Comparison of ENCODE assay signal across 1 cellular context in the genomic region with DNA sequence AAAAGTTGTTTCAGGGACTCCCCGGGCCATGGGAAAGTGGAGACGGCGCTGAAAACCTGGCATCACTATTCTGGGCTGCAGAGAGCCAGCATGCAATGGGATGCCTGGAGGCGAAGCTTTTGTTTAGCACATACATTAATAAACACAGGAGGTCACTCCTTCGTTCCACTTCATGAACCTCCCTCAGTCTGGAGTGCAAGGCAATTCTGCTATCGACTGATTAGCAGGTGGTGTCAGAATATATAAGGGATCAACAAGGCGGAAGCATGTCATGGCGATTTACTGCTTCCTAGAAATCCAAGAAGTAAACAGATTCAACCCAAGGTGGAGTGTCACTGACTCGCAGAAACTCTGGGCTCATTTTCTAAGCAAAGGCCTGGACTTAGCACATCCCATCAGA.
TF ChIP-seq lines count a peak whose summit lies in the region.

No MANE protein-coding gene starts in this region.

TF ChIP-seq in GM23338, 12 proteins besides CTCF, POLR2A, EP300 and RAD21 (continued from another document):
- TF ChIP-seq, protein P1, sequence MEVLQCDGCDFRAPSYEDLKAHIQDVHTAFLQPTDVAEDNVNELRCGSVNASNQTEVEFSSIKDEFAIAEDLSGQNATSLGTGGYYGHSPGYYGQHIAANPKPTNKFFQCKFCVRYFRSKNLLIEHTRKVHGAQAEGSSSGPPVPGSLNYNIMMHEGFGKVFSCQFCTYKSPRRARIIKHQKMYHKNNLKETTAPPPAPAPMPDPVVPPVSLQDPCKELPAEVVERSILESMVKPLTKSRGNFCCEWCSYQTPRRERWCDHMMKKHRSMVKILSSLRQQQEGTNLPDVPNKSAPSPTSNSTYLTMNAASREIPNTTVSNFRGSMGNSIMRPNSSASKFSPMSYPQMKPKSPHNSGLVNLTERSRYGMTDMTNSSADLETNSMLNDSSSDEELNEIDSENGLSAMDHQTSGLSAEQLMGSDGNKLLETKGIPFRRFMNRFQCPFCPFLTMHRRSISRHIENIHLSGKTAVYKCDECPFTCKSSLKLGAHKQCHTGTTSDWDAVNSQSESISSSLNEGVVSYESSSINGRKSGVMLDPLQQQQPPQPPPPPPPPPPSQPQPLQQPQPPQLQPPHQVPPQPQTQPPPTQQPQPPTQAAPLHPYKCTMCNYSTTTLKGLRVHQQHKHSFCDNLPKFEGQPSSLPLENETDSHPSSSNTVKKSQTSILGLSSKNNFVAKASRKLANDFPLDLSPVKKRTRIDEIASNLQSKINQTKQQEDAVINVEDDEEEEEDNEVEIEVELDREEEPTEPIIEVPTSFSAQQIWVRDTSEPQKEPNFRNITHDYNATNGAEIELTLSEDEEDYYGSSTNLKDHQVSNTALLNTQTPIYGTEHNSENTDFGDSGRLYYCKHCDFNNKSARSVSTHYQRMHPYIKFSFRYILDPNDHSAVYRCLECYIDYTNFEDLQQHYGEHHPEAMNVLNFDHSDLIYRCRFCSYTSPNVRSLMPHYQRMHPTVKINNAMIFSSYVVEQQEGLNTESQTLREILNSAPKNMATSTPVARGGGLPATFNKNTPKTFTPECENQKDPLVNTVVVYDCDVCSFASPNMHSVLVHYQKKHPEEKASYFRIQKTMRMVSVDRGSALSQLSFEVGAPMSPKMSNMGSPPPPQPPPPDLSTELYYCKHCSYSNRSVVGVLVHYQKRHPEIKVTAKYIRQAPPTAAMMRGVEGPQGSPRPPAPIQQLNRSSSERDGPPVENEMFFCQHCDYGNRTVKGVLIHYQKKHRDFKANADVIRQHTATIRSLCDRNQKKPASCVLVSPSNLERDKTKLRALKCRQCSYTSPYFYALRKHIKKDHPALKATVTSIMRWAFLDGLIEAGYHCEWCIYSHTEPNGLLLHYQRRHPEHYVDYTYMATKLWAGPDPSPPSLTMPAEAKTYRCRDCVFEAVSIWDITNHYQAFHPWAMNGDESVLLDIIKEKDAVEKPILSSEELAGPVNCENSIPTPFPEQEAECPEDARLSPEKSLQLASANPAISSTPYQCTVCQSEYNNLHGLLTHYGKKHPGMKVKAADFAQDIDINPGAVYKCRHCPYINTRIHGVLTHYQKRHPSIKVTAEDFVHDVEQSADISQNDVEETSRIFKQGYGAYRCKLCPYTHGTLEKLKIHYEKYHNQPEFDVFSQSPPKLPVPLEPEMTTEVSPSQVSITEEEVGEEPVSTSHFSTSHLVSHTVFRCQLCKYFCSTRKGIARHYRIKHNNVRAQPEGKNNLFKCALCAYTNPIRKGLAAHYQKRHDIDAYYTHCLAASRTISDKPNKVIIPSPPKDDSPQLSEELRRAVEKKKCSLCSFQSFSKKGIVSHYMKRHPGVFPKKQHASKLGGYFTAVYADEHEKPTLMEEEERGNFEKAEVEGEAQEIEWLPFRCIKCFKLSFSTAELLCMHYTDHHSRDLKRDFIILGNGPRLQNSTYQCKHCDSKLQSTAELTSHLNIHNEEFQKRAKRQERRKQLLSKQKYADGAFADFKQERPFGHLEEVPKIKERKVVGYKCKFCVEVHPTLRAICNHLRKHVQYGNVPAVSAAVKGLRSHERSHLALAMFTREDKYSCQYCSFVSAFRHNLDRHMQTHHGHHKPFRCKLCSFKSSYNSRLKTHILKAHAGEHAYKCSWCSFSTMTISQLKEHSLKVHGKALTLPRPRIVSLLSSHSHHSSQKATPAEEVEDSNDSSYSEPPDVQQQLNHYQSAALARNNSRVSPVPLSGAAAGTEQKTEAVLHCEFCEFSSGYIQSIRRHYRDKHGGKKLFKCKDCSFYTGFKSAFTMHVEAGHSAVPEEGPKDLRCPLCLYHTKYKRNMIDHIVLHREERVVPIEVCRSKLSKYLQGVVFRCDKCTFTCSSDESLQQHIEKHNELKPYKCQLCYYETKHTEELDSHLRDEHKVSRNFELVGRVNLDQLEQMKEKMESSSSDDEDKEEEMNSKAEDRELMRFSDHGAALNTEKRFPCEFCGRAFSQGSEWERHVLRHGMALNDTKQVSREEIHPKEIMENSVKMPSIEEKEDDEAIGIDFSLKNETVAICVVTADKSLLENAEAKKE (CRISPR knock-in tag; IDR thresholded peaks at IDR 0.05) = no peak
- TF ChIP-seq ZNF114 (CRISPR knock-in tag; IDR thresholded peaks at IDR 0.05) = no peak
- TF ChIP-seq NANOG (IDR thresholded peaks at IDR 0.05; ENCODE audit: borderline replicate concordance) = no peak
- TF ChIP-seq STAT1 (IDR thresholded peaks at IDR 0.05; ENCODE audit: unreplicated experiment) = no peak
- TF ChIP-seq EZH2 (IDR thresholded peaks at IDR 0.05; ENCODE audit: low read depth, unreplicated experiment) = no peak
- no peak for TF ChIP-seq POLR2AphosphoS5 (IDR thresholded peaks at IDR 0.05; ENCODE audit: low read depth)
